2 cellular contexts compared by ENCODE assay signal in genomic region chr2:52955079-52955478, GRCh38.
TF ChIP-seq lines count a peak whose summit lies in the region.

No MANE protein-coding gene starts in this region.

TF ChIP-seq in HepG2, 621 proteins besides CTCF, POLR2A, EP300 and RAD21 (continued from another document):
- TF ChIP-seq, protein P1, sequence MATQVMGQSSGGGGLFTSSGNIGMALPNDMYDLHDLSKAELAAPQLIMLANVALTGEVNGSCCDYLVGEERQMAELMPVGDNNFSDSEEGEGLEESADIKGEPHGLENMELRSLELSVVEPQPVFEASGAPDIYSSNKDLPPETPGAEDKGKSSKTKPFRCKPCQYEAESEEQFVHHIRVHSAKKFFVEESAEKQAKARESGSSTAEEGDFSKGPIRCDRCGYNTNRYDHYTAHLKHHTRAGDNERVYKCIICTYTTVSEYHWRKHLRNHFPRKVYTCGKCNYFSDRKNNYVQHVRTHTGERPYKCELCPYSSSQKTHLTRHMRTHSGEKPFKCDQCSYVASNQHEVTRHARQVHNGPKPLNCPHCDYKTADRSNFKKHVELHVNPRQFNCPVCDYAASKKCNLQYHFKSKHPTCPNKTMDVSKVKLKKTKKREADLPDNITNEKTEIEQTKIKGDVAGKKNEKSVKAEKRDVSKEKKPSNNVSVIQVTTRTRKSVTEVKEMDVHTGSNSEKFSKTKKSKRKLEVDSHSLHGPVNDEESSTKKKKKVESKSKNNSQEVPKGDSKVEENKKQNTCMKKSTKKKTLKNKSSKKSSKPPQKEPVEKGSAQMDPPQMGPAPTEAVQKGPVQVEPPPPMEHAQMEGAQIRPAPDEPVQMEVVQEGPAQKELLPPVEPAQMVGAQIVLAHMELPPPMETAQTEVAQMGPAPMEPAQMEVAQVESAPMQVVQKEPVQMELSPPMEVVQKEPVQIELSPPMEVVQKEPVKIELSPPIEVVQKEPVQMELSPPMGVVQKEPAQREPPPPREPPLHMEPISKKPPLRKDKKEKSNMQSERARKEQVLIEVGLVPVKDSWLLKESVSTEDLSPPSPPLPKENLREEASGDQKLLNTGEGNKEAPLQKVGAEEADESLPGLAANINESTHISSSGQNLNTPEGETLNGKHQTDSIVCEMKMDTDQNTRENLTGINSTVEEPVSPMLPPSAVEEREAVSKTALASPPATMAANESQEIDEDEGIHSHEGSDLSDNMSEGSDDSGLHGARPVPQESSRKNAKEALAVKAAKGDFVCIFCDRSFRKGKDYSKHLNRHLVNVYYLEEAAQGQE (IDR thresholded peaks at IDR 0.05; ENCODE audit: borderline replicate concordance in 1 of 2, low read depth in 1 of 2, low read length in 2 of 2), result peak; percentile 3 to 83; a peak in 3 of 4 replicates
- no peak for TF ChIP-seq ZNF747 (CRISPR knock-in tag; IDR thresholded peaks at IDR 0.05; ENCODE audit: borderline replicate concordance)

TF ChIP-seq in GM12878, 131 proteins besides CTCF, POLR2A, EP300 and RAD21:
- TF ChIP-seq, protein P2, sequence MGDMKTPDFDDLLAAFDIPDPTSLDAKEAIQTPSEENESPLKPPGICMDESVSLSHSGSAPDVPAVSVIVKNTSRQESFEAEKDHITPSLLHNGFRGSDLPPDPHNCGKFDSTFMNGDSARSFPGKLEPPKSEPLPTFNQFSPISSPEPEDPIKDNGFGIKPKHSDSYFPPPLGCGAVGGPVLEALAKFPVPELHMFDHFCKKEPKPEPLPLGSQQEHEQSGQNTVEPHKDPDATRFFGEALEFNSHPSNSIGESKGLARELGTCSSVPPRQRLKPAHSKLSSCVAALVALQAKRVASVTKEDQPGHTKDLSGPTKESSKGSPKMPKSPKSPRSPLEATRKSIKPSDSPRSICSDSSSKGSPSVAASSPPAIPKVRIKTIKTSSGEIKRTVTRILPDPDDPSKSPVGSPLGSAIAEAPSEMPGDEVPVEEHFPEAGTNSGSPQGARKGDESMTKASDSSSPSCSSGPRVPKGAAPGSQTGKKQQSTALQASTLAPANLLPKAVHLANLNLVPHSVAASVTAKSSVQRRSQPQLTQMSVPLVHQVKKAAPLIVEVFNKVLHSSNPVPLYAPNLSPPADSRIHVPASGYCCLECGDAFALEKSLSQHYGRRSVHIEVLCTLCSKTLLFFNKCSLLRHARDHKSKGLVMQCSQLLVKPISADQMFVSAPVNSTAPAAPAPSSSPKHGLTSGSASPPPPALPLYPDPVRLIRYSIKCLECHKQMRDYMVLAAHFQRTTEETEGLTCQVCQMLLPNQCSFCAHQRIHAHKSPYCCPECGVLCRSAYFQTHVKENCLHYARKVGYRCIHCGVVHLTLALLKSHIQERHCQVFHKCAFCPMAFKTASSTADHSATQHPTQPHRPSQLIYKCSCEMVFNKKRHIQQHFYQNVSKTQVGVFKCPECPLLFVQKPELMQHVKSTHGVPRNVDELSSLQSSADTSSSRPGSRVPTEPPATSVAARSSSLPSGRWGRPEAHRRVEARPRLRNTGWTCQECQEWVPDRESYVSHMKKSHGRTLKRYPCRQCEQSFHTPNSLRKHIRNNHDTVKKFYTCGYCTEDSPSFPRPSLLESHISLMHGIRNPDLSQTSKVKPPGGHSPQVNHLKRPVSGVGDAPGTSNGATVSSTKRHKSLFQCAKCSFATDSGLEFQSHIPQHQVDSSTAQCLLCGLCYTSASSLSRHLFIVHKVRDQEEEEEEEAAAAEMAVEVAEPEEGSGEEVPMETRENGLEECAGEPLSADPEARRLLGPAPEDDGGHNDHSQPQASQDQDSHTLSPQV (IDR thresholded peaks at IDR 0.05), result no peak
- TF ChIP-seq, protein P1 (IDR thresholded peaks at IDR 0.05; ENCODE audit: low read depth, low read length), result peak; percentile 70; the same call in 1 of the 2 replicates
